1 cellular context compared by ENCODE assay signal in the genomic region with DNA sequence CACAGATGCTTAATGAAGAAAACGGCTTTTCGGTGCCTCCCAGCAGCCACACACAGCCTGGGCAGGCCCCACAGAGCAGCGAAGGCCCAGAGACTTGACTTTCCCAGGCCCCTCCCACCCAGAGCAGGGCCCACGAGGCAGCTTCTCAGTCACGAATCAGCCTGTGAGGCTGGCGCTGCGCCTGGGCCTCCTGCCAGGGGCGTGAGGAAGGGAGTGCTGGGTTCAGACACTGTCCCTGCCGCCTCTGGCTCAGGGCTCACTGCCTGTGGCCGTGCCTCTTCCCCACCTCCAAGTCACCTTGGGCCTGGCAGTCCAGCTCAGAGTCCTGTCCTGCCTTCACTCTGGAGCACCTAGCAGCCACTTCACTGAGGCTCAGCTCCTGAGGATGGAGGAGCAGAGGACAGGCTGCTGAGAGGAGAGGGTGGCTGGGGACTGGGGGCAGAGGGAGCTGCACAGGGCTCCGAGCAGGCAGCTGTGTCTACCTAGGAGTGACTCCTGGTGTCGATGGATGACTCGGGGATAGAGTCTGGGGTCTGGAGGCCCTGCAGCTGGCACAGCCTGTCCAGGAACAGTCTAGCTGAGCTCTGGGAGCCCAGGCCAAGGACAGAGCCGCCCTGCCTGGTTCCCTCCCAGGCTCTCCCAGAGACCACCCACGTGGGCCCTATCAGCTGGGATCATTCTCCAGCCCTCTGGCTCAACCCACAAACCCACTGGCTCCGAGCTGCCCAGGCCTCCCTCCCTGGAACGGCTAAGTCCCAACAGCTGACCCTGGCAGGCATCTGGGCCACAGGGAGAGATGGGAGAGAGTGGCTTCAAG.
A peak's percentile ranks its signal among the peaks of the same experiment; 100 is the strongest.
TF ChIP-seq lines count a peak whose summit lies in the region.

No MANE protein-coding gene starts in this region.

TF ChIP-seq in HEK293, 187 proteins besides CTCF, POLR2A, EP300 and RAD21 (continued from another document):
- TF ChIP-seq, protein P1, sequence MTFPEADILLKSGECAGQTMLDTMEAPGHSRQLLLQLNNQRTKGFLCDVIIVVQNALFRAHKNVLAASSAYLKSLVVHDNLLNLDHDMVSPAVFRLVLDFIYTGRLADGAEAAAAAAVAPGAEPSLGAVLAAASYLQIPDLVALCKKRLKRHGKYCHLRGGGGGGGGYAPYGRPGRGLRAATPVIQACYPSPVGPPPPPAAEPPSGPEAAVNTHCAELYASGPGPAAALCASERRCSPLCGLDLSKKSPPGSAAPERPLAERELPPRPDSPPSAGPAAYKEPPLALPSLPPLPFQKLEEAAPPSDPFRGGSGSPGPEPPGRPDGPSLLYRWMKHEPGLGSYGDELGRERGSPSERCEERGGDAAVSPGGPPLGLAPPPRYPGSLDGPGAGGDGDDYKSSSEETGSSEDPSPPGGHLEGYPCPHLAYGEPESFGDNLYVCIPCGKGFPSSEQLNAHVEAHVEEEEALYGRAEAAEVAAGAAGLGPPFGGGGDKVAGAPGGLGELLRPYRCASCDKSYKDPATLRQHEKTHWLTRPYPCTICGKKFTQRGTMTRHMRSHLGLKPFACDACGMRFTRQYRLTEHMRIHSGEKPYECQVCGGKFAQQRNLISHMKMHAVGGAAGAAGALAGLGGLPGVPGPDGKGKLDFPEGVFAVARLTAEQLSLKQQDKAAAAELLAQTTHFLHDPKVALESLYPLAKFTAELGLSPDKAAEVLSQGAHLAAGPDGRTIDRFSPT (tag by site-specific recombination; IDR thresholded peaks at IDR 0.05): no peak
- TF ChIP-seq ZNF341 (tag by site-specific recombination; IDR thresholded peaks at IDR 0.05; ENCODE audit: low read depth) (0 out of 2 replicates have a peak, but pooled peaks have one; percentile 33), ZNF132 (tag by site-specific recombination; IDR thresholded peaks at IDR 0.05; ENCODE audit: borderline replicate concordance) (no peak), ZNF138 (tag by site-specific recombination; IDR thresholded peaks at IDR 0.05; ENCODE audit: borderline replicate concordance) (no peak), EGR2 (tag by site-specific recombination; IDR thresholded peaks at IDR 0.05; ENCODE audit: low read depth) (no peak; the same call in 1 of the 2 replicates), ZNF747 (tag by site-specific recombination; IDR thresholded peaks at IDR 0.05) (no peak), ZNF311 (tag by site-specific recombination; IDR thresholded peaks at IDR 0.05; ENCODE audit: borderline replicate concordance) (no peak), ZNF324 (tag by site-specific recombination; IDR thresholded peaks at IDR 0.05) (no peak), ZNF514 (tag by site-specific recombination; IDR thresholded peaks at IDR 0.05) (no peak), YY2 (tag by site-specific recombination; IDR thresholded peaks at IDR 0.05) (no peak), KLF16 (tag by site-specific recombination; IDR thresholded peaks at IDR 0.05) (no peak), ZNF626 (tag by site-specific recombination; IDR thresholded peaks at IDR 0.05) (no peak), ZNF768 (tag by site-specific recombination; IDR thresholded peaks at IDR 0.05) (no peak), ZBTB48 (tag by site-specific recombination; IDR thresholded peaks at IDR 0.05) (peak; percentile 87), GFI1B (tag by site-specific recombination; IDR thresholded peaks at IDR 0.05) (no peak), ZNF214 (tag by site-specific recombination; IDR thresholded peaks at IDR 0.05; ENCODE audit: borderline replicate concordance) (no peak), ZNF221 (tag by site-specific recombination; IDR thresholded peaks at IDR 0.05; ENCODE audit: borderline replicate concordance) (no peak), GLIS1 (tag by site-specific recombination; IDR thresholded peaks at IDR 0.05) (no peak)
- TF ChIP-seq, protein P2, sequence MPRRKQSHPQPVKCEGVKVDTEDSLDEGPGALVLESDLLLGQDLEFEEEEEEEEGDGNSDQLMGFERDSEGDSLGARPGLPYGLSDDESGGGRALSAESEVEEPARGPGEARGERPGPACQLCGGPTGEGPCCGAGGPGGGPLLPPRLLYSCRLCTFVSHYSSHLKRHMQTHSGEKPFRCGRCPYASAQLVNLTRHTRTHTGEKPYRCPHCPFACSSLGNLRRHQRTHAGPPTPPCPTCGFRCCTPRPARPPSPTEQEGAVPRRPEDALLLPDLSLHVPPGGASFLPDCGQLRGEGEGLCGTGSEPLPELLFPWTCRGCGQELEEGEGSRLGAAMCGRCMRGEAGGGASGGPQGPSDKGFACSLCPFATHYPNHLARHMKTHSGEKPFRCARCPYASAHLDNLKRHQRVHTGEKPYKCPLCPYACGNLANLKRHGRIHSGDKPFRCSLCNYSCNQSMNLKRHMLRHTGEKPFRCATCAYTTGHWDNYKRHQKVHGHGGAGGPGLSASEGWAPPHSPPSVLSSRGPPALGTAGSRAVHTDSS (tag by site-specific recombination; IDR thresholded peaks at IDR 0.05): no peak
- TF ChIP-seq, protein P3, sequence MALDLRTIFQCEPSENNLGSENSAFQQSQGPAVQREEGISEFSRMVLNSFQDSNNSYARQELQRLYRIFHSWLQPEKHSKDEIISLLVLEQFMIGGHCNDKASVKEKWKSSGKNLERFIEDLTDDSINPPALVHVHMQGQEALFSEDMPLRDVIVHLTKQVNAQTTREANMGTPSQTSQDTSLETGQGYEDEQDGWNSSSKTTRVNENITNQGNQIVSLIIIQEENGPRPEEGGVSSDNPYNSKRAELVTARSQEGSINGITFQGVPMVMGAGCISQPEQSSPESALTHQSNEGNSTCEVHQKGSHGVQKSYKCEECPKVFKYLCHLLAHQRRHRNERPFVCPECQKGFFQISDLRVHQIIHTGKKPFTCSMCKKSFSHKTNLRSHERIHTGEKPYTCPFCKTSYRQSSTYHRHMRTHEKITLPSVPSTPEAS (tag by site-specific recombination; IDR thresholded peaks at IDR 0.05): no peak
- TF ChIP-seq, protein P4, sequence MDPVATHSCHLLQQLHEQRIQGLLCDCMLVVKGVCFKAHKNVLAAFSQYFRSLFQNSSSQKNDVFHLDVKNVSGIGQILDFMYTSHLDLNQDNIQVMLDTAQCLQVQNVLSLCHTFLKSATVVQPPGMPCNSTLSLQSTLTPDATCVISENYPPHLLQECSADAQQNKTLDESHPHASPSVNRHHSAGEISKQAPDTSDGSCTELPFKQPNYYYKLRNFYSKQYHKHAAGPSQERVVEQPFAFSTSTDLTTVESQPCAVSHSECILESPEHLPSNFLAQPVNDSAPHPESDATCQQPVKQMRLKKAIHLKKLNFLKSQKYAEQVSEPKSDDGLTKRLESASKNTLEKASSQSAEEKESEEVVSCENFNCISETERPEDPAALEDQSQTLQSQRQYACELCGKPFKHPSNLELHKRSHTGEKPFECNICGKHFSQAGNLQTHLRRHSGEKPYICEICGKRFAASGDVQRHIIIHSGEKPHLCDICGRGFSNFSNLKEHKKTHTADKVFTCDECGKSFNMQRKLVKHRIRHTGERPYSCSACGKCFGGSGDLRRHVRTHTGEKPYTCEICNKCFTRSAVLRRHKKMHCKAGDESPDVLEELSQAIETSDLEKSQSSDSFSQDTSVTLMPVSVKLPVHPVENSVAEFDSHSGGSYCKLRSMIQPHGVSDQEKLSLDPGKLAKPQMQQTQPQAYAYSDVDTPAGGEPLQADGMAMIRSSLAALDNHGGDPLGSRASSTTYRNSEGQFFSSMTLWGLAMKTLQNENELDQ (tag by site-specific recombination; IDR thresholded peaks at IDR 0.05; ENCODE audit: low read depth): no peak
